In the genomic region with DNA sequence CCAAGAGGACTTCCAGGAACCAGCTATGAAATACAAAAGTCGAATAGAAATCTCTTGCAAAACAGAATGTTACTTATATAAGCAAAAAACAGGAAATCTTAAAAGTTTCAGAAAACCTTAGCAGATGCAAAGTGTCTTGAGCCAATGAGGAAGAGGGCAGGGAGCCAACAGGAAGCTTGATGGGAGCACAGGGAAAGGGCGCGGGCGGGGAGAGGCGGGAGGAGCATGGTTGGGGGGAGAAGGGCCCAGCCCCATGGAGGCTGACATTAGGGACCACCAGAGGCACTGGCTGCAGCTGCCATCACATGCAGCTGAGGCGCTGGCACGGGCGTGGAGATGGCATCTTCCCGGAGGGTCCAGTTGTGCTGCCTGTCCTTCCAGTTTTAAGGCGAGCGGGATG, we compare ENCODE assay signal across 16 cellular contexts.
DNase-seq lines count a peak whose midpoint lies in the region; ATAC-seq, FAIRE-seq and TF ChIP-seq lines count a peak whose summit lies in the region.
"Had no signal": no experiment of that assay in that cellular context is flagged by ENCODE, and none has a peak within 500 bp of the region (broad histone marks: within the 10 kb centered on the region; RNA-seq: fewer than 3 reads in every experiment).

No MANE protein-coding gene starts in this region.

- FAIRE-seq in HepG2 (lab: Jason Lieb, UNC), result no peak
- FAIRE-seq: GM18507 had no signal

- TF ChIP-seq EP300 in HepG2 (IDR thresholded peaks at IDR 0.05; ENCODE audit: low read depth in 2 of 2, low read length in 2 of 2) (no peak), HepG2 (CRISPR knock-in tag; IDR thresholded peaks at IDR 0.05; ENCODE audit: borderline replicate concordance) (no peak)

- TF ChIP-seq RAD21 in HepG2 (CRISPR knock-in tag; IDR thresholded peaks at IDR 0.05), result no peak

- peak in 1 of 3 donors; percentile 46 for DNase-seq in right lobe of liver
- DNase-seq in HepG2 (ENCODE audit: low spot score), result no peak
- DNase-seq in right cardiac atrium, result peak; percentile 73 to 88 (median 84)
- peak; percentile 55 to 69 for DNase-seq in psoas muscle
- no peak for DNase-seq in posterior cingulate gyrus
- DNase-seq in NCI-H1694 (lab: John Stamatoyannopoulos, UW), result no peak
- DNase-seq: C1 segment of cervical spinal cord, GF-D8, GOT3, KBM-7, NCI-H146, NCI-H2081 treated with DMSO at 0.1 percent for 48 hours, NCI-H510A had no signal

- H3K36me3 ChIP-seq in right lobe of liver, result no peaks in the 10 kb centered on the region
- H3K36me3 ChIP-seq in HepG2 (replicated peaks in 1 of 2; ENCODE audit: control insufficient read depth in 1 of 2, insufficient read depth in 2 of 2, low read length in 2 of 2), result no peaks in the 10 kb centered on the region
- H3K36me3 ChIP-seq in psoas muscle (ENCODE audit: insufficient read depth in 1 of 2, low read depth in 1 of 2), result no peaks in the 10 kb centered on the region

- POLR2A ChIA-PET in HepG2 (lab: Yijun Ruan, JAX), result no interaction called here

- H3K27me3 ChIP-seq in right lobe of liver (no peaks in the 10 kb centered on the region), HepG2 (ENCODE audit: control insufficient read depth in 1 of 2, insufficient read depth in 2 of 2, low read length in 2 of 2) (peaks cover 0 to 24% of the 10 kb centered on the region in 2 experiments; a peak in 2 of 5 replicates), right cardiac atrium (ENCODE audit: control insufficient read depth, insufficient read depth) (no peaks in the 10 kb centered on the region), psoas muscle (ENCODE audit: insufficient read depth in 3 of 3, low read length in 2 of 3) (no peaks in the 10 kb centered on the region)

- TF ChIP-seq POLR2A in right lobe of liver (IDR thresholded peaks at IDR 0.05), result no peak
- TF ChIP-seq POLR2A in HepG2 (IDR thresholded peaks at IDR 0.05; ENCODE audit: insufficient read depth in 1 of 2, low read depth in 2 of 2, low read length in 2 of 2), result no peak

- no peak overlapping the region for H3K4me2 ChIP-seq in HepG2 (ENCODE audit: low read depth, low read length)

- ATAC-seq in right lobe of liver (peak; percentile 42 to 51 (median 46)), HepG2 (no peak), right cardiac atrium (peak; percentile 77 to 88), psoas muscle (no peak), HG03571 (IDR thresholded peaks at IDR 0.05; ENCODE audit: unreplicated experiment) (no peak), GM18907 (IDR thresholded peaks at IDR 0.05; ENCODE audit: unreplicated experiment) (no peak)

- TF ChIP-seq CTCF in right lobe of liver (IDR thresholded peaks at IDR 0.05), result no peak
- no peak for TF ChIP-seq CTCF in HepG2 (CRISPR knock-in tag; IDR thresholded peaks at IDR 0.05)
- TF ChIP-seq CTCF in psoas muscle (IDR thresholded peaks at IDR 0.05), result no peak

- no TSS peak for BruUV-seq in HepG2 (replicated peaks; lab: Mats Ljungman, UMichigan)

- no peaks in the 10 kb centered on the region for H4K20me1 ChIP-seq in HepG2 (ENCODE audit: insufficient read depth, low read length)

- no peak overlapping the region for H3K27ac ChIP-seq in right lobe of liver
- no peak overlapping the region for H3K27ac ChIP-seq in HepG2 (ENCODE audit: extremely low read length, insufficient read depth, low read length)
- no peak overlapping the region for H3K27ac ChIP-seq in right cardiac atrium (ENCODE audit: low read length)
- H3K27ac ChIP-seq in psoas muscle, result no peak overlapping the region

- intact Hi-C loops in right lobe of liver (cut with DNase I) (no loop called here), HepG2 (cut with micrococcal nuclease; ENCODE audit: unreplicated experiment) (no loop called here), right cardiac atrium (cut with DNase I) (no loop called here), psoas muscle (cut with DNase I) (no loop called here), posterior cingulate gyrus (cut with DNase I) (no loop called here)

- in situ Hi-C loops in HepG2 (cut with HindIII; ENCODE audit: extremely low pct_ligation_motif_present, low pct_unique_long_range_greater_than_20kb), result no loop called here

- CTCF ChIA-PET in HepG2 (lab: Yijun Ruan, JAX; ENCODE audit: low intra/inter-chr PET ratio, low total read pairs), result no interaction called here

- no peak overlapping the region for H3K9ac ChIP-seq in HepG2 (ENCODE audit: insufficient read depth, low read depth, low read length)

- H3K79me2 ChIP-seq in HepG2 (ENCODE audit: insufficient read depth, low read length), result no peaks in the 10 kb centered on the region

- H3K4me3 ChIP-seq in right lobe of liver (no peak overlapping the region), HepG2 (replicated peaks in 1 of 3; ENCODE audit: insufficient read depth in 1 of 3, low read depth in 2 of 3, low read length in 3 of 3) (no peak overlapping the region), right cardiac atrium (ENCODE audit: low read length) (no peak overlapping the region), psoas muscle (no peak overlapping the region)

- H3K4me1 ChIP-seq in right lobe of liver, result no peaks in the 10 kb centered on the region
- no peaks in the 10 kb centered on the region for H3K4me1 ChIP-seq in HepG2 (ENCODE audit: insufficient read depth, low read length)
- H3K4me1 ChIP-seq in right cardiac atrium (ENCODE audit: control insufficient read depth, insufficient read depth, low read length), result no peaks in the 10 kb centered on the region
- no peaks in the 10 kb centered on the region for H3K4me1 ChIP-seq in psoas muscle

- 64% methylated on average over 11 of the region's 11 CpGs for WGBS in right lobe of liver (ENCODE audit: insufficient coverage, low coverage, low lambda C conversion rate, missing lambda C conversion rate)
- 44% methylated on average over 11 of the region's 11 CpGs for WGBS in HepG2 (ENCODE audit: low lambda C conversion rate)
- 48% methylated on average over 11 of the region's 11 CpGs for WGBS in right cardiac atrium
- WGBS in psoas muscle, 3 donors, result 10 to 18% (median 10%) methylated on average over 11 of the region's 11 CpGs

- no peaks in the 10 kb centered on the region for H3K9me3 ChIP-seq in right lobe of liver
- H3K9me3 ChIP-seq in HepG2 (ENCODE audit: low read length), result no peaks in the 10 kb centered on the region
- H3K9me3 ChIP-seq in right cardiac atrium (ENCODE audit: control insufficient read depth, low read length), result no peaks in the 10 kb centered on the region
- no peaks in the 10 kb centered on the region for H3K9me3 ChIP-seq in psoas muscle

- H2AFZ ChIP-seq in HepG2 (ENCODE audit: low read length), result no peak overlapping the region

TF ChIP-seq in HepG2, 621 proteins besides CTCF, POLR2A, EP300 and RAD21:
- TF ChIP-seq TOE1 (CRISPR knock-in tag; IDR thresholded peaks at IDR 0.05), result no peak
- TF ChIP-seq NONO (IDR thresholded peaks at IDR 0.05), result no peak
- TF ChIP-seq NONO (CRISPR knock-in tag; conservative IDR thresholded peaks at IDR 0.05), result no peak
- TF ChIP-seq, protein P1, sequence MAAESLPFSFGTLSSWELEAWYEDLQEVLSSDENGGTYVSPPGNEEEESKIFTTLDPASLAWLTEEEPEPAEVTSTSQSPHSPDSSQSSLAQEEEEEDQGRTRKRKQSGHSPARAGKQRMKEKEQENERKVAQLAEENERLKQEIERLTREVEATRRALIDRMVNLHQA (CRISPR knock-in tag; IDR thresholded peaks at IDR 0.05), result no peak
- TF ChIP-seq CENPX (CRISPR knock-in tag; IDR thresholded peaks at IDR 0.05), result no peak
- TF ChIP-seq ONECUT2 (CRISPR knock-in tag; IDR thresholded peaks at IDR 0.05), result no peak
- TF ChIP-seq NAIF1 (CRISPR knock-in tag; IDR thresholded peaks at IDR 0.05; ENCODE audit: borderline replicate concordance), result no peak
- TF ChIP-seq ERF (CRISPR knock-in tag; IDR thresholded peaks at IDR 0.05), result no peak
- TF ChIP-seq, protein P2, sequence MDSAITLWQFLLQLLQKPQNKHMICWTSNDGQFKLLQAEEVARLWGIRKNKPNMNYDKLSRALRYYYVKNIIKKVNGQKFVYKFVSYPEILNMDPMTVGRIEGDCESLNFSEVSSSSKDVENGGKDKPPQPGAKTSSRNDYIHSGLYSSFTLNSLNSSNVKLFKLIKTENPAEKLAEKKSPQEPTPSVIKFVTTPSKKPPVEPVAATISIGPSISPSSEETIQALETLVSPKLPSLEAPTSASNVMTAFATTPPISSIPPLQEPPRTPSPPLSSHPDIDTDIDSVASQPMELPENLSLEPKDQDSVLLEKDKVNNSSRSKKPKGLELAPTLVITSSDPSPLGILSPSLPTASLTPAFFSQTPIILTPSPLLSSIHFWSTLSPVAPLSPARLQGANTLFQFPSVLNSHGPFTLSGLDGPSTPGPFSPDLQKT (CRISPR knock-in tag; IDR thresholded peaks at IDR 0.05; ENCODE audit: borderline replicate concordance), result no peak
- TF ChIP-seq, protein P3, sequence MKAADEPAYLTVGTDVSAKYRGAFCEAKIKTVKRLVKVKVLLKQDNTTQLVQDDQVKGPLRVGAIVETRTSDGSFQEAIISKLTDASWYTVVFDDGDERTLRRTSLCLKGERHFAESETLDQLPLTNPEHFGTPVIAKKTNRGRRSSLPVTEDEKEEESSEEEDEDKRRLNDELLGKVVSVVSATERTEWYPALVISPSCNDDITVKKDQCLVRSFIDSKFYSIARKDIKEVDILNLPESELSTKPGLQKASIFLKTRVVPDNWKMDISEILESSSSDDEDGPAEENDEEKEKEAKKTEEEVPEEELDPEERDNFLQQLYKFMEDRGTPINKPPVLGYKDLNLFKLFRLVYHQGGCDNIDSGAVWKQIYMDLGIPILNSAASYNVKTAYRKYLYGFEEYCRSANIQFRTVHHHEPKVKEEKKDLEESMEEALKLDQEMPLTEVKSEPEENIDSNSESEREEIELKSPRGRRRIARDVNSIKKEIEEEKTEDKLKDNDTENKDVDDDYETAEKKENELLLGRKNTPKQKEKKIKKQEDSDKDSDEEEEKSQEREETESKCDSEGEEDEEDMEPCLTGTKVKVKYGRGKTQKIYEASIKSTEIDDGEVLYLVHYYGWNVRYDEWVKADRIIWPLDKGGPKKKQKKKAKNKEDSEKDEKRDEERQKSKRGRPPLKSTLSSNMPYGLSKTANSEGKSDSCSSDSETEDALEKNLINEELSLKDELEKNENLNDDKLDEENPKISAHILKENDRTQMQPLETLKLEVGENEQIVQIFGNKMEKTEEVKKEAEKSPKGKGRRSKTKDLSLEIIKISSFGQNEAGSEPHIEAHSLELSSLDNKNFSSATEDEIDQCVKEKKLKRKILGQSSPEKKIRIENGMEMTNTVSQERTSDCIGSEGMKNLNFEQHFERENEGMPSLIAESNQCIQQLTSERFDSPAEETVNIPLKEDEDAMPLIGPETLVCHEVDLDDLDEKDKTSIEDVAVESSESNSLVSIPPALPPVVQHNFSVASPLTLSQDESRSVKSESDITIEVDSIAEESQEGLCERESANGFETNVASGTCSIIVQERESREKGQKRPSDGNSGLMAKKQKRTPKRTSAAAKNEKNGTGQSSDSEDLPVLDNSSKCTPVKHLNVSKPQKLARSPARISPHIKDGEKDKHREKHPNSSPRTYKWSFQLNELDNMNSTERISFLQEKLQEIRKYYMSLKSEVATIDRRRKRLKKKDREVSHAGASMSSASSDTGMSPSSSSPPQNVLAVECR (CRISPR knock-in tag; IDR thresholded peaks at IDR 0.05; ENCODE audit: borderline replicate concordance), result no peak

Comparison
In these comparisons a context has a peak if more than half of its experiments do, and no peak if none do; other contexts are left out.
1. ATAC-seq: peak in right lobe of liver (4 of 4) and right cardiac atrium (2 of 2); none in HepG2 (single experiment), psoas muscle (0 of 4), HG03571 (single experiment) and GM18907 (single experiment).
2. DNase-seq: peak in right cardiac atrium (3 of 3) and psoas muscle (2 of 2); none in HepG2 (single experiment), posterior cingulate gyrus (0 of 10) and NCI-H1694 (single experiment).